In the genomic region with DNA sequence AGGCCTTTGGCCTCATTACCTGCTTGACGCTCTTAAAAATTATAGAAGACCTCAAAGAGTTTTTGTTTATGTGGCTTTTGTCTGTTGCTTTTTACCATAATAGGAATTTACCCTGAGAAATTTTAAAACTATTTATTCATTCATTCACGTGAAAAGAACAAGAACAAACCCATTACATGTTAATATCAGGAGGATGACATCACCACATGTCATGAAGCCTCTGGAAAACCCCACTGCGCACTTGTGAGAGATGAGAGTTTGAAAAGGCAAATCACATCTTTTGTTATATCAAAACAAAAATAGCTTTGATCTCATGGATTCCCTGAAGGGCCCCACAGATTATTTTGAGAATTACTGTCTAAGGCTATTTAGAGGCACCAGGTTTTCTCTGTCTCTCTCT, we compare ENCODE assay signal across 21 cellular contexts.
"Had no signal": no experiment of that assay in that cellular context is flagged by ENCODE, and none has a peak within 500 bp of the region (broad histone marks: within the 10 kb centered on the region; RNA-seq: fewer than 3 reads in every experiment).

No MANE protein-coding gene starts in this region.

- H3K36me3 Mint-ChIP-seq: activated naive CD8-positive, alpha-beta T cell; brain; T-cell had no signal

- ATAC-seq: T-cell had no signal

- H3K4me3 Mint-ChIP-seq: activated B cell treated with CpG ODN at 0.5 μM for 24 hours; activated naive CD8-positive, alpha-beta T cell; brain; central memory CD8-positive, alpha-beta T cell; T-cell had no signal

- H3K27ac Mint-ChIP-seq: activated B cell treated with CpG ODN at 0.5 μM for 24 hours; activated naive CD8-positive, alpha-beta T cell; brain; T-cell had no signal

- H3K4me1 Mint-ChIP-seq: activated B cell treated with CpG ODN at 0.5 μM for 24 hours; brain; central memory CD8-positive, alpha-beta T cell; T-cell had no signal

- DNase-seq: activated B cell treated with CpG ODN at 0.5 μM for 24 hours; activated CD4-positive, alpha-beta T cell treated with anti-CD3 and anti-CD28 coated beads for 48 hours; activated CD4-positive, alpha-beta T cell treated with anti-CD3 and anti-CD28 coated beads, Interleukin-2, amount 50 U/mL, for 4 hours; activated effector memory CD4-positive, alpha-beta T cell treated with Interleukin-2 at 50 U/mL for 16 hours; activated naive CD4-positive, alpha-beta T cell; activated T-cell treated with anti-CD3 and anti-CD28 coated beads for 4 hours; amygdala; MM.1S; NCI-H1105 treated with DMSO at 0.1 percent for 48 hours; NCI-H1436 treated with DMSO at 0.1 percent for 48 hours; NCI-H187 treated with DMSO at 0.1 percent for 48 hours; NCI-H2081 treated with DMSO at 0.1 percent for 48 hours; NCI-H446; NCI-H524; SIG-M5; T-cell; T-helper 2 cell; T1000 had no signal

- H3K9me3 Mint-ChIP-seq: activated B cell treated with CpG ODN at 0.5 μM for 24 hours; central memory CD8-positive, alpha-beta T cell had no signal
